Comparison of ENCODE assay signal across 33 cellular contexts in the genomic region with DNA sequence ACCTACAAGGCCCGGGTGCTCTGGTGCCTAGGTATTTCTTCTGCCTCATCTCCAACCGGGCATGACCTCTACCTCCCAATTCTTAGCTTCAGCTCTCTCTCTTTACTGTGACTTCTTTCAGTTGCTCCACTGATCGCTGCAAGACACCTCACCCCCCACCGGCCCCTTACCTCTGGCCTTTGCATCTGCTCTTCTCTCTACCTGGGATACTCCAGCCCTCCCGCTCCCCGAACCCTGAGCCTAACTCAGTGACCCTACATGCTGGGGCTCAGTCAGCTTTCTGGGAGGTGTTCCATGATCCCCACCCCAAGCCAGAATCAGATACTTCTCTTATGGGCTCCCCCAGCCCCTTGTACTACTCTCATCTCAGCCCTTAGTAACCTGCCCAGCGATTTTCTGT.
"Had no signal": no experiment of that assay in that cellular context is flagged by ENCODE, and none has a peak within 500 bp of the region (broad histone marks: within the 10 kb centered on the region; RNA-seq: fewer than 3 reads in every experiment).

No MANE protein-coding gene starts in this region.

- H3K27ac ChIP-seq: body of pancreas, brain microvascular endothelial cell, breast epithelium, cardiac muscle cell had no signal

- H3K27me3 ChIP-seq: ascending aorta, body of pancreas, brain microvascular endothelial cell, cardiac muscle cell had no signal

- ATAC-seq: activated naive CD4-positive, alpha-beta T cell treated with anti-CD3 and anti-CD28 coated beads, Interleukin-2, amount 50 U/mL, for 72 hours; activated naive CD8-positive, alpha-beta T cell treated with anti-CD3 and anti-CD28 coated beads, Interleukin-2, amount 50 U/mL, for 24 hours; activated T-cell treated with anti-CD3 and anti-CD28 coated beads, Interleukin-2, amount 50 U/mL, for 4 hours; activated T-cell treated with anti-CD3 and anti-CD28 coated beads, Interleukin-2, amount 50 U/mL, for 72 hours; activated T-helper 17 cell treated with anti-CD3 and anti-CD28 coated beads, Interleukin-2, amount 50 U/mL, for 72 hours; body of pancreas had no signal

- DNase-seq: activated effector memory CD4-positive, alpha-beta T cell treated with anti-CD3 and anti-CD28 coated beads, Interleukin-2, amount 50 U/mL, for 16 hours; activated effector memory CD4-positive, alpha-beta T cell treated with Interleukin-2 at 50 U/mL for 16 hours; activated gamma-delta T cell; activated gamma-delta T cell treated with Interleukin-2 at 50 U/mL for 16 hours; activated naive CD4-positive, alpha-beta T cell; activated naive CD4-positive, alpha-beta T cell treated with anti-CD3 and anti-CD28 coated beads for 36 hours; activated naive CD4-positive, alpha-beta T cell treated with anti-CD3 and anti-CD28 coated beads, Interleukin-2, amount 10 ng/mL, durations not matched to agents 7 days and 5 days; activated naive CD4-positive, alpha-beta T cell treated with anti-CD3 and anti-CD28 coated beads, Interleukin-2, amount 50 U/mL, for 16 hours; activated naive CD4-positive, alpha-beta T cell treated with Interleukin-2 at 50 U/mL for 16 hours; activated naive CD8-positive, alpha-beta T cell treated with anti-CD3 and anti-CD28 coated beads for 36 hours; activated naive CD8-positive, alpha-beta T cell treated with anti-CD3 and anti-CD28 coated beads, Interleukin-2, amount 10 ng/mL, durations not matched to agents 7 days and 5 days; activated naive CD8-positive, alpha-beta T cell treated with anti-CD3 and anti-CD28 coated beads, Interleukin-2, amount 50 U/mL, for 24 hours; activated T-cell treated with anti-CD3 and anti-CD28 coated beads for 4 hours; activated T-cell treated with anti-CD3 and anti-CD28 coated beads, Interleukin-2, amount 50 U/mL, for 1 hour; activated T-cell treated with anti-CD3 and anti-CD28 coated beads, Interleukin-2, amount 50 U/mL, for 24 hours; activated T-cell treated with anti-CD3 and anti-CD28 coated beads, Interleukin-2, amount 50 U/mL, for 4 hours; activated T-cell treated with anti-CD3 and anti-CD28 coated beads, Interleukin-2, amount 50 U/mL, for 48 hours; activated T-cell treated with anti-CD3 and anti-CD28 coated beads, Interleukin-2, amount 50 U/mL, for 72 hours; adrenal gland; amniotic stem cell; amygdala; anterior cingulate cortex; aorta; body of pancreas; brain microvascular endothelial cell; caudate nucleus; central memory CD4-positive, alpha-beta T cell; cerebellar nuclear complex had no signal

- H3K4me3 ChIP-seq: adrenal gland, ascending aorta, body of pancreas, breast epithelium, cardiac muscle cell had no signal

- H3K36me3 ChIP-seq: adrenal gland, ascending aorta, brain microvascular endothelial cell, breast epithelium, cardiac muscle cell had no signal

- H3K4me1 ChIP-seq: body of pancreas, breast epithelium had no signal

- H3K9me3 ChIP-seq: adrenal gland, ascending aorta, body of pancreas, breast epithelium had no signal
